In genomic region chr6:143538374-143538773, GRCh38 we compare ENCODE assay signal across 12 cellular contexts. TPM values are rescaled to one million over a fixed set of nuclear protein-coding genes. Genes with fewer than 3 reads are reported as not detected.
DNase-seq lines count a peak whose midpoint lies in the region; ATAC-seq and TF ChIP-seq lines count a peak whose summit lies in the region.
"Had no signal": no experiment of that assay in that cellular context is flagged by ENCODE, and none has a peak within 500 bp of the region (broad histone marks: within the 10 kb centered on the region; RNA-seq: fewer than 3 reads in every experiment).

No MANE protein-coding gene starts in this region.

- no peaks in the 10 kb centered on the region for H3K9me3 ChIP-seq in effector memory CD4-positive, alpha-beta T cell (ENCODE audit: control insufficient read depth, low read length)
- no peaks in the 10 kb centered on the region for H3K9me3 ChIP-seq in parathyroid adenoma (ENCODE audit: control insufficient read depth, low read length)
- H3K9me3 ChIP-seq: tibial nerve had no signal

- H3K79me2 ChIP-seq in parathyroid adenoma: peaks cover 43% of the 10 kb centered on the region

- peaks cover 50% of the 10 kb centered on the region for H3K4me1 ChIP-seq in effector memory CD4-positive, alpha-beta T cell (ENCODE audit: control insufficient read depth, insufficient read depth, low read length, poor library complexity, severe bottlenecking)
- H3K4me1 ChIP-seq in parathyroid adenoma: peaks cover 54% of the 10 kb centered on the region

- DNase-seq in activated T-cell treated with anti-CD3 and anti-CD28 coated beads, Interleukin-2, amount 50 U/mL, for 4 hours: no peak
- DNase-seq in activated T-cell treated with anti-CD3 and anti-CD28 coated beads for 4 hours: no peak
- peak; percentile 4 for DNase-seq in T follicular helper cell (ENCODE audit: low read depth)
- no peak for DNase-seq in effector memory CD4-positive, alpha-beta T cell
- DNase-seq in NCI-H446 (lab: John Stamatoyannopoulos, UW): no peak
- no peak for DNase-seq in GM19238 (ENCODE audit: insufficient read length, low spot score)
- DNase-seq: DMS79, NCI-H1417 had no signal

- no peaks in the 10 kb centered on the region for H3K36me3 Mint-ChIP-seq in activated T-cell treated with anti-CD3 and anti-CD28 coated beads, Interleukin-2, amount 50 U/mL, for 4 hours (ENCODE audit: insufficient read depth)

- H3K9me3 Mint-ChIP-seq in activated T-cell treated with anti-CD3 and anti-CD28 coated beads, Interleukin-2, amount 50 U/mL, for 4 hours: no peaks in the 10 kb centered on the region
- H3K9me3 Mint-ChIP-seq: dendritic cell treated with granulocyte-macrophage colony-stimulating factor and Interleukin-4, amounts not matched to agents 40 ng/mL and 50 ng/mL, for 4 days had no signal

- no peaks in the 10 kb centered on the region for H3K36me3 ChIP-seq in effector memory CD4-positive, alpha-beta T cell (ENCODE audit: control insufficient read depth, insufficient read depth, low read length)
- H3K36me3 ChIP-seq in parathyroid adenoma (ENCODE audit: control insufficient read depth, insufficient read depth, low read length): no peaks in the 10 kb centered on the region
- H3K36me3 ChIP-seq: tibial nerve had no signal

- H3K4me3 Mint-ChIP-seq in activated T-cell treated with anti-CD3 and anti-CD28 coated beads, Interleukin-2, amount 50 U/mL, for 4 hours: peak overlapping the region; percentile 84

- peak overlapping the region; percentile 59 for H3K27ac ChIP-seq in effector memory CD4-positive, alpha-beta T cell (ENCODE audit: insufficient read depth, low read length, poor library complexity, severe bottlenecking)
- H3K27ac ChIP-seq in parathyroid adenoma: peak overlapping the region; percentile 84
- H3K27ac ChIP-seq: tibial nerve had no signal

- ATAC-seq in activated T-cell treated with anti-CD3 and anti-CD28 coated beads, Interleukin-2, amount 50 U/mL, for 4 hours: no peak
- no peak for ATAC-seq in GM21423 (IDR thresholded peaks at IDR 0.05; ENCODE audit: unreplicated experiment)

- H3K9ac ChIP-seq in parathyroid adenoma: no peak overlapping the region

- peak overlapping the region; percentile 65 for H2AFZ ChIP-seq in parathyroid adenoma

- no peaks in the 10 kb centered on the region for H3K27me3 ChIP-seq in effector memory CD4-positive, alpha-beta T cell (replicated peaks; ENCODE audit: control insufficient read depth, insufficient read depth, low read length, poor library complexity, severe bottlenecking)
- no peaks in the 10 kb centered on the region for H3K27me3 ChIP-seq in parathyroid adenoma (ENCODE audit: control insufficient read depth, insufficient read depth, low read length)
- H3K27me3 ChIP-seq: tibial nerve had no signal

- peak overlapping the region; percentile 20 for H3K4me2 ChIP-seq in parathyroid adenoma (ENCODE audit: low read length)

- no peaks in the 10 kb centered on the region for H3K27me3 Mint-ChIP-seq in activated T-cell treated with anti-CD3 and anti-CD28 coated beads, Interleukin-2, amount 50 U/mL, for 4 hours (ENCODE audit: low read depth)
- H3K27me3 Mint-ChIP-seq: dendritic cell treated with granulocyte-macrophage colony-stimulating factor and Interleukin-4, amounts not matched to agents 40 ng/mL and 50 ng/mL, for 4 days had no signal

- H3K4me3 ChIP-seq in effector memory CD4-positive, alpha-beta T cell (ENCODE audit: insufficient read depth, low read depth, low read length, poor library complexity, severe bottlenecking): peak overlapping the region; percentile 69
- H3K4me3 ChIP-seq in parathyroid adenoma (ENCODE audit: low read depth, low read length): peak overlapping the region; percentile 64

- H3K4me1 Mint-ChIP-seq in activated T-cell treated with anti-CD3 and anti-CD28 coated beads, Interleukin-2, amount 50 U/mL, for 4 hours (ENCODE audit: low read depth): peaks cover 58% of the 10 kb centered on the region

- no peak for TF ChIP-seq CTCF in parathyroid adenoma (IDR thresholded peaks at IDR 0.05)

RNA-seq across cellular contexts. Expression of gene FUCA2, which starts 26.9 kb away (rescaled TPM):
- 1 to 10 TPM; 5.2 to 5.6 (median 5.5) TPM for total RNA-seq in activated T-cell treated with anti-CD3 and anti-CD28 coated beads, Interleukin-2, amount 50 U/mL, for 4 hours
